23 cellular contexts compared by ENCODE assay signal in the genomic region with DNA sequence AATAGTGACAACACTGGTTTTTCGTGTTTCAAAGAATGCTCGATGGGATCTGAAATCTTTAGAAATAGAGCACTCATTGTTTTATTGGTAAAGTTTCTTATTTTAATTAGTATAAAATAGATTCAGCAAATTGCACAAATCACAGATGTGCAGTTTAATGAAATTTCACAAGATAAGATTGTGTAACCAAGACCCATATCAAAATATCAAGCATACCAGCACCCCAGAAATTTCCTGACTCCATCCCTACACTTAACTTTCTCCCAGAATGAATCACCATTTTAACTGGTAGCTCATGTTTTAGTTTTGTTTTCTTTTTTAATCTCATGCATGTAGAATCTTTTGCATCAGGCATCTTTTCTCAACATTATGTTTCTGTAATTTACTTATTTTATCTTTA.
DNase-seq lines count a peak whose midpoint lies in the region; ATAC-seq, FAIRE-seq and TF ChIP-seq lines count a peak whose summit lies in the region.
"Had no signal": no experiment of that assay in that cellular context is flagged by ENCODE, and none has a peak within 500 bp of the region (broad histone marks: within the 10 kb centered on the region; RNA-seq: fewer than 3 reads in every experiment).

No MANE protein-coding gene starts in this region.

- TF ChIP-seq EP300 in GM12878 (IDR thresholded peaks at IDR 0.05; ENCODE audit: borderline replicate concordance in 1 of 2, control insufficient read depth in 1 of 2, low read depth in 2 of 2, low read length in 2 of 2) = no peak

- no peak overlapping the region for H3K9ac ChIP-seq in GM12878 (ENCODE audit: control insufficient read depth, insufficient read depth, low read length)

- POLR2A ChIA-PET in MCF 10A (lab: Yijun Ruan, JAX) (interaction anchor here (0.5 to 1.9 kb wide), 5 partner anchors 11 to 85 kb away, joined by 3 to 6 read pairs (median 4); no protein-coding TSS in a partner anchor), GM12878 (lab: Charles Lee) (interaction anchor here (0.7 to 1.9 kb wide), 3 partner anchors 10 to 46 kb away, joined by 3 to 4 read pairs (median 3); no protein-coding TSS in a partner anchor)
- POLR2A ChIA-PET in activated CD4-positive, alpha-beta memory T cell treated with anti-CD3 and anti-CD28 coated beads, Interleukin-2, amount 10 ng/mL, durations not matched to agents 7 days and 5 days (lab: Charles Lee) = no interaction called here

- peaks cover 20% of the 10 kb centered on the region for H3K4me1 Mint-ChIP-seq in MCF 10A (ENCODE audit: insufficient read depth, unreplicated experiment)
- no peaks in the 10 kb centered on the region for H3K4me1 Mint-ChIP-seq in activated CD4-positive, alpha-beta memory T cell treated with anti-CD3 and anti-CD28 coated beads, Interleukin-2, amount 10 ng/mL, durations not matched to agents 7 days and 5 days

- CTCF ChIA-PET in MCF 10A (lab: Yijun Ruan, JAX) (interaction anchor here (1.4 kb wide), 1 partner anchor 188 kb away, joined by 4 read pairs; no protein-coding TSS in a partner anchor), GM12878 (lab: Yijun Ruan, JAX) (interaction anchor here (0.6 to 3.4 kb wide), 5 partner anchors 8 to 169 kb away, joined by 3 to 15 read pairs (median 4); no protein-coding TSS in a partner anchor)
- CTCF ChIA-PET in activated CD4-positive, alpha-beta memory T cell treated with anti-CD3 and anti-CD28 coated beads, Interleukin-2, amount 10 ng/mL, durations not matched to agents 7 days and 5 days (lab: Charles Lee) = no interaction called here

- no peaks in the 10 kb centered on the region for H3K36me3 ChIP-seq in breast epithelium
- no peaks in the 10 kb centered on the region for H3K36me3 ChIP-seq in GM12878 (ENCODE audit: control insufficient read depth in 2 of 2, insufficient read depth in 2 of 2, low read length in 1 of 2)
- H3K36me3 ChIP-seq in tibial artery = no peaks in the 10 kb centered on the region
- H3K36me3 ChIP-seq: HAP-1 had no signal

- H3K4me2 ChIP-seq in GM12878 (ENCODE audit: control insufficient read depth, insufficient read depth) = no peak overlapping the region

- H2AFZ ChIP-seq in GM12878 (ENCODE audit: control insufficient read depth, low read depth, low read length) = no peak overlapping the region

- TF ChIP-seq CTCF in MCF 10A (IDR thresholded peaks at IDR 0.05; ENCODE audit: unreplicated experiment) = no peak
- no peak for TF ChIP-seq CTCF in breast epithelium (IDR thresholded peaks at IDR 0.05)
- no peak for TF ChIP-seq CTCF in GM12878 (IDR thresholded peaks at IDR 0.05 in 2 of 3, conservative IDR thresholded peaks at IDR 0.05 in 1 of 3; ENCODE audit: control insufficient read depth in 2 of 3, extremely low read depth in 1 of 3, insufficient read depth in 1 of 3, low read depth in 3 of 3, low read length in 3 of 3)
- TF ChIP-seq CTCF in foreskin fibroblast (IDR thresholded peaks at IDR 0.05; ENCODE audit: low read depth, low read length) = no peak
- TF ChIP-seq CTCF in tibial artery (IDR thresholded peaks at IDR 0.05) = no peak

- H3K4me3 Mint-ChIP-seq in MCF 10A (ENCODE audit: unreplicated experiment) = no peak overlapping the region
- no peak overlapping the region for H3K4me3 Mint-ChIP-seq in activated CD4-positive, alpha-beta memory T cell treated with anti-CD3 and anti-CD28 coated beads, Interleukin-2, amount 10 ng/mL, durations not matched to agents 7 days and 5 days
- H3K4me3 Mint-ChIP-seq: IgD-negative memory B cell had no signal

- BruUV-seq in MCF 10A (replicated peaks; lab: Mats Ljungman, UMichigan) (no TSS peak), GM12878 (replicated peaks; lab: Mats Ljungman, UMichigan) (no TSS peak)

- peak; percentile 17 for DNase-seq in MCF 10A (ENCODE audit: unreplicated experiment)
- no peak for DNase-seq in breast epithelium (ENCODE audit: low spot score in 2 of 2)
- DNase-seq in GM12878 (ENCODE audit: low read depth, low spot score) = no peak
- peak; percentile 21 to 78 for DNase-seq in foreskin fibroblast
- DNase-seq in activated CD4-positive, alpha-beta memory T cell treated with anti-CD3 and anti-CD28 coated beads, Interleukin-2, amount 10 ng/mL, durations not matched to agents 7 days and 5 days = no peak
- DNase-seq in tibial artery = no peak
- DNase-seq: Calu3, GOT3, MV-4-11, NCI-H1105, NCI-H1436 treated with DMSO at 0.1 percent for 48 hours, NCI-H187 treated with DMSO at 0.1 percent for 48 hours, NCI-H2107, NCI-H446, NCI-H524 treated with DMSO at 0.1 percent for 48 hours, NCI-H774, SIG-M5 had no signal

- no peaks in the 10 kb centered on the region for H3K9me3 Mint-ChIP-seq in MCF 10A (ENCODE audit: unreplicated experiment)
- no peaks in the 10 kb centered on the region for H3K9me3 Mint-ChIP-seq in activated CD4-positive, alpha-beta memory T cell treated with anti-CD3 and anti-CD28 coated beads, Interleukin-2, amount 10 ng/mL, durations not matched to agents 7 days and 5 days

- H3K27me3 ChIP-seq in breast epithelium = no peaks in the 10 kb centered on the region
- H3K27me3 ChIP-seq in GM12878 (replicated peaks in 1 of 2; ENCODE audit: control insufficient read depth in 2 of 2, insufficient read depth in 2 of 2, low read length in 1 of 2) = no peaks in the 10 kb centered on the region
- no peaks in the 10 kb centered on the region for H3K27me3 ChIP-seq in tibial artery

- no peaks in the 10 kb centered on the region for H3K79me2 ChIP-seq in GM12878 (ENCODE audit: control insufficient read depth, insufficient read depth, low read length)

- intact Hi-C loops in MCF 10A (cut with micrococcal nuclease) = no loop called here
- intact Hi-C loops in breast epithelium (cut with DNase I; ENCODE audit: low total_unique reads) = no loop called here
- intact Hi-C loops in GM12878 (cut with micrococcal nuclease; ENCODE audit: unreplicated experiment) = no loop called here
- intact Hi-C loops in tibial artery (cut with DNase I; ENCODE audit: low total_unique reads) = no loop called here

- no peak for ATAC-seq in GM12878
- ATAC-seq in HG02623 (IDR thresholded peaks at IDR 0.05; ENCODE audit: unreplicated experiment) = no peak
- ATAC-seq in HG03280 (IDR thresholded peaks at IDR 0.05; ENCODE audit: unreplicated experiment) = no peak

- no peak overlapping the region for H3K27ac Mint-ChIP-seq in MCF 10A (ENCODE audit: low read depth, unreplicated experiment)
- no peak overlapping the region for H3K27ac Mint-ChIP-seq in activated CD4-positive, alpha-beta memory T cell treated with anti-CD3 and anti-CD28 coated beads, Interleukin-2, amount 10 ng/mL, durations not matched to agents 7 days and 5 days
- H3K27ac Mint-ChIP-seq: IgD-negative memory B cell had no signal

- H3K4me1 ChIP-seq in breast epithelium (no peaks in the 10 kb centered on the region), GM12878 (ENCODE audit: control insufficient read depth, insufficient read depth, low read length) (no peaks in the 10 kb centered on the region), tibial artery (no peaks in the 10 kb centered on the region)
- H3K4me1 ChIP-seq: HAP-1 had no signal

- peaks cover 5% of the 10 kb centered on the region for H3K36me3 Mint-ChIP-seq in MCF 10A (ENCODE audit: insufficient read depth, unreplicated experiment)
- no peaks in the 10 kb centered on the region for H3K36me3 Mint-ChIP-seq in activated CD4-positive, alpha-beta memory T cell treated with anti-CD3 and anti-CD28 coated beads, Interleukin-2, amount 10 ng/mL, durations not matched to agents 7 days and 5 days (ENCODE audit: low read depth)
- H3K36me3 Mint-ChIP-seq: IgD-negative memory B cell had no signal

- WGBS in GM12878 (ENCODE audit: insufficient coverage, insufficient replicate concordance, low lambda C conversion rate, missing lambda C conversion rate) = 43% methylated on average over 2 of the region's 2 CpGs

- FAIRE-seq in GM12878 (lab: Jason Lieb, UNC) = no peak

- in situ Hi-C loops in GM12878 (cut with MboI) = no loop called here

- H4K20me1 ChIP-seq in GM12878 (ENCODE audit: control insufficient read depth, insufficient read depth) = no peaks in the 10 kb centered on the region

- RAD21 ChIA-PET in GM12878 (lab: Charles Lee; ENCODE audit: unreplicated experiment) = interaction anchor here (1.2 to 3.6 kb wide), 4 partner anchors 11 to 197 kb away, joined by 3 to 22 read pairs (median 4); no protein-coding TSS in a partner anchor

- H3K9me3 ChIP-seq in breast epithelium (no peaks in the 10 kb centered on the region), GM12878 (replicated peaks; ENCODE audit: control insufficient read depth, insufficient read depth, low read length) (no peaks in the 10 kb centered on the region), tibial artery (no peaks in the 10 kb centered on the region)
- H3K9me3 ChIP-seq: HAP-1 had no signal

- H3K27me3 Mint-ChIP-seq in MCF 10A (ENCODE audit: insufficient read depth, unreplicated experiment) = no peaks in the 10 kb centered on the region
- H3K27me3 Mint-ChIP-seq in activated CD4-positive, alpha-beta memory T cell treated with anti-CD3 and anti-CD28 coated beads, Interleukin-2, amount 10 ng/mL, durations not matched to agents 7 days and 5 days = no peaks in the 10 kb centered on the region
- H3K27me3 Mint-ChIP-seq: IgD-negative memory B cell had no signal

- H3K27ac ChIP-seq in breast epithelium (no peak overlapping the region), GM12878 (ENCODE audit: control insufficient read depth, insufficient read depth) (no peak overlapping the region), tibial artery (no peak overlapping the region)
- H3K27ac ChIP-seq: 22Rv1, SK-N-MC had no signal

- SMC1A ChIA-PET in GM12878 (lab: Charles Lee; ENCODE audit: uncharacterized antibody, unreplicated experiment) = interaction anchor here (0.6 to 6.5 kb wide), 13 partner anchors 9 to 183 kb away, joined by 3 to 51 read pairs (median 8); no protein-coding TSS in a partner anchor

- H3K4me3 ChIP-seq in breast epithelium = no peak overlapping the region
- H3K4me3 ChIP-seq in GM12878 = no peak overlapping the region
- no peak overlapping the region for H3K4me3 ChIP-seq in foreskin fibroblast (ENCODE audit: low read depth in 1 of 2, low read length in 2 of 2)
- no peak overlapping the region for H3K4me3 ChIP-seq in tibial artery
- H3K4me3 ChIP-seq: HAP-1, SK-N-MC had no signal

- no peak for TF ChIP-seq RAD21 in GM12878 (IDR thresholded peaks at IDR 0.05; ENCODE audit: insufficient read depth, low read depth, low read length)

- TF ChIP-seq POLR2A in breast epithelium (IDR thresholded peaks at IDR 0.05) (no peak), GM12878 (IDR thresholded peaks at IDR 0.05; ENCODE audit: low read depth, low read length) (no peak)

TF ChIP-seq in GM12878, 131 proteins besides CTCF, POLR2A, EP300 and RAD21:
- TF ChIP-seq NR2C1 (IDR thresholded peaks at IDR 0.05) (no peak), SREBF1 (IDR thresholded peaks at IDR 0.05; ENCODE audit: low read length) (no peak), JUNB (IDR thresholded peaks at IDR 0.05) (peak; percentile 35; the same call in 1 of the 2 replicates)

Comparison
In these comparisons a context has a peak if more than half of its experiments do, and no peak if none do; other contexts are left out.
1. DNase-seq: peak in MCF 10A (single experiment) and foreskin fibroblast (2 of 2); none in breast epithelium (0 of 2), GM12878 (single experiment), activated CD4-positive, alpha-beta memory T cell treated with anti-CD3 and anti-CD28 coated beads, Interleukin-2, amount 10 ng/mL, durations not matched to agents 7 days and 5 days (single experiment) and tibial artery (0 of 2).